ENCODE assay signal across 1 cellular context in the genomic region with DNA sequence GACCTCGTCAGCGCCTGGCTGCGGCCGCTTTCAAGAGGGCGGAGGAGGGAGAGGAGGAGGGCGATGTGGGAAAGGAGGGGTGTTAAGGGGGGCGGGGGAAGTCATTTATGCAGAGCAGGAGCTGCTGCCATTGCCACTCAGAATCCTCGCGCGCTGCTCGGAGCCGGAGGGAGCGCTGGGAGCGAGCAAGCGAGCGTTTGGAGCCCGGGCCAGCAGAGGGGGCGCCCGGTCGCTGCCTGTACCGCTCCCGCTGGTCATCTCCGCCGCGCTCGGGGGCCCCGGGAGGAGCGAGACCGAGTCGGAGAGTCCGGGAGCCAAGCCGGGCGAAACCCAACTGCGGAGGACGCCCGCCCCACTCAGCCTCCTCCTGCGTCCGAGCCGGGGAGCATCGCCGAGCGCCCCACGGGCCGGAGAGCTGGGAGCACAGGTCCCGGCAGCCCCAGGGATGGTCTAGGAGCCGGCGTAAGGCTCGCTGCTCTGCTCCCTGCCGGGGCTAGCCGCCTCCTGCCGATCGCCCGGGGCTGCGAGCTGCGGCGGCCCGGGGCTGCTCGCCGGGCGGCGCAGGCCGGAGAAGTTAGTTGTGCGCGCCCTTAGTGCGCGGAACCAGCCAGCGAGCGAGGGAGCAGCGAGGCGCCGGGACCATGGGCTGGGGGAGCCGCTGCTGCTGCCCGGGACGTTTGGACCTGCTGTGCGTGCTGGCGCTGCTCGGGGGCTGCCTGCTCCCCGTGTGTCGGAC.
TF ChIP-seq lines count a peak whose summit lies in the region.

A gene (plus strand): TSS at position 133 of the 736 bp plus-strand sequence. CDS start 509 bp downstream, at position 642.

TF ChIP-seq in WTC11, 78 proteins besides CTCF, POLR2A, EP300 and RAD21 (continued from another document):
- TF ChIP-seq, protein P1, sequence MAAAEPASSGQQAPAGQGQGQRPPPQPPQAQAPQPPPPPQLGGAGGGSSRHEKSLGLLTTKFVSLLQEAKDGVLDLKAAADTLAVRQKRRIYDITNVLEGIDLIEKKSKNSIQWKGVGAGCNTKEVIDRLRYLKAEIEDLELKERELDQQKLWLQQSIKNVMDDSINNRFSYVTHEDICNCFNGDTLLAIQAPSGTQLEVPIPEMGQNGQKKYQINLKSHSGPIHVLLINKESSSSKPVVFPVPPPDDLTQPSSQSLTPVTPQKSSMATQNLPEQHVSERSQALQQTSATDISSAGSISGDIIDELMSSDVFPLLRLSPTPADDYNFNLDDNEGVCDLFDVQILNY (CRISPR knock-in tag; IDR thresholded peaks at IDR 0.05) = peak; percentile 24; the same call in 1 of the 2 replicates
- TF ChIP-seq, protein P2, sequence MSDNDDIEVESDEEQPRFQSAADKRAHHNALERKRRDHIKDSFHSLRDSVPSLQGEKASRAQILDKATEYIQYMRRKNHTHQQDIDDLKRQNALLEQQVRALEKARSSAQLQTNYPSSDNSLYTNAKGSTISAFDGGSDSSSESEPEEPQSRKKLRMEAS (CRISPR knock-in tag; IDR thresholded peaks at IDR 0.05) = 0 out of 2 replicates have a peak, but pooled peaks have one; percentile 32
- TF ChIP-seq ZNF416 (CRISPR knock-in tag; IDR thresholded peaks at IDR 0.05) (no peak), ESRRA (CRISPR knock-in tag; IDR thresholded peaks at IDR 0.05; ENCODE audit: borderline replicate concordance) (peak; percentile 44; the same call in 1 of the 2 replicates), CREM (CRISPR knock-in tag; IDR thresholded peaks at IDR 0.05) (0 out of 2 replicates have a peak, but pooled peaks have one; percentile 61), CBFB (CRISPR knock-in tag; IDR thresholded peaks at IDR 0.05; ENCODE audit: low read depth) (no peak; the same call in 1 of the 2 replicates), FOXK1 (CRISPR knock-in tag; IDR thresholded peaks at IDR 0.05) (0 out of 2 replicates have a peak, but pooled peaks have one; percentile 12), TEAD1 (CRISPR knock-in tag; IDR thresholded peaks at IDR 0.05) (peak; percentile 85), FOXP1 (CRISPR knock-in tag; IDR thresholded peaks at IDR 0.05; ENCODE audit: borderline replicate concordance) (peak; percentile 56; the same call in 1 of the 2 replicates), EMX1 (CRISPR knock-in tag; IDR thresholded peaks at IDR 0.05) (no peak), ZNF263 (CRISPR knock-in tag; IDR thresholded peaks at IDR 0.05; ENCODE audit: low read depth) (peak; percentile 97), TP53 (CRISPR knock-in tag; IDR thresholded peaks at IDR 0.05) (0 out of 2 replicates have a peak, but pooled peaks have one; percentile 40), SP1 (CRISPR knock-in tag; conservative IDR thresholded peaks at IDR 0.05) (peak; percentile 71; the same call in 1 of the 2 replicates)
- TF ChIP-seq, protein P3, sequence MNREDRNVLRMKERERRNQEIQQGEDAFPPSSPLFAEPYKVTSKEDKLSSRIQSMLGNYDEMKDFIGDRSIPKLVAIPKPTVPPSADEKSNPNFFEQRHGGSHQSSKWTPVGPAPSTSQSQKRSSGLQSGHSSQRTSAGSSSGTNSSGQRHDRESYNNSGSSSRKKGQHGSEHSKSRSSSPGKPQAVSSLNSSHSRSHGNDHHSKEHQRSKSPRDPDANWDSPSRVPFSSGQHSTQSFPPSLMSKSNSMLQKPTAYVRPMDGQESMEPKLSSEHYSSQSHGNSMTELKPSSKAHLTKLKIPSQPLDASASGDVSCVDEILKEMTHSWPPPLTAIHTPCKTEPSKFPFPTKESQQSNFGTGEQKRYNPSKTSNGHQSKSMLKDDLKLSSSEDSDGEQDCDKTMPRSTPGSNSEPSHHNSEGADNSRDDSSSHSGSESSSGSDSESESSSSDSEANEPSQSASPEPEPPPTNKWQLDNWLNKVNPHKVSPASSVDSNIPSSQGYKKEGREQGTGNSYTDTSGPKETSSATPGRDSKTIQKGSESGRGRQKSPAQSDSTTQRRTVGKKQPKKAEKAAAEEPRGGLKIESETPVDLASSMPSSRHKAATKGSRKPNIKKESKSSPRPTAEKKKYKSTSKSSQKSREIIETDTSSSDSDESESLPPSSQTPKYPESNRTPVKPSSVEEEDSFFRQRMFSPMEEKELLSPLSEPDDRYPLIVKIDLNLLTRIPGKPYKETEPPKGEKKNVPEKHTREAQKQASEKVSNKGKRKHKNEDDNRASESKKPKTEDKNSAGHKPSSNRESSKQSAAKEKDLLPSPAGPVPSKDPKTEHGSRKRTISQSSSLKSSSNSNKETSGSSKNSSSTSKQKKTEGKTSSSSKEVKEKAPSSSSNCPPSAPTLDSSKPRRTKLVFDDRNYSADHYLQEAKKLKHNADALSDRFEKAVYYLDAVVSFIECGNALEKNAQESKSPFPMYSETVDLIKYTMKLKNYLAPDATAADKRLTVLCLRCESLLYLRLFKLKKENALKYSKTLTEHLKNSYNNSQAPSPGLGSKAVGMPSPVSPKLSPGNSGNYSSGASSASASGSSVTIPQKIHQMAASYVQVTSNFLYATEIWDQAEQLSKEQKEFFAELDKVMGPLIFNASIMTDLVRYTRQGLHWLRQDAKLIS (CRISPR knock-in tag; IDR thresholded peaks at IDR 0.05; ENCODE audit: borderline replicate concordance) = peak; percentile 49; the same call in 1 of the 2 replicates
- TF ChIP-seq, protein P4, sequence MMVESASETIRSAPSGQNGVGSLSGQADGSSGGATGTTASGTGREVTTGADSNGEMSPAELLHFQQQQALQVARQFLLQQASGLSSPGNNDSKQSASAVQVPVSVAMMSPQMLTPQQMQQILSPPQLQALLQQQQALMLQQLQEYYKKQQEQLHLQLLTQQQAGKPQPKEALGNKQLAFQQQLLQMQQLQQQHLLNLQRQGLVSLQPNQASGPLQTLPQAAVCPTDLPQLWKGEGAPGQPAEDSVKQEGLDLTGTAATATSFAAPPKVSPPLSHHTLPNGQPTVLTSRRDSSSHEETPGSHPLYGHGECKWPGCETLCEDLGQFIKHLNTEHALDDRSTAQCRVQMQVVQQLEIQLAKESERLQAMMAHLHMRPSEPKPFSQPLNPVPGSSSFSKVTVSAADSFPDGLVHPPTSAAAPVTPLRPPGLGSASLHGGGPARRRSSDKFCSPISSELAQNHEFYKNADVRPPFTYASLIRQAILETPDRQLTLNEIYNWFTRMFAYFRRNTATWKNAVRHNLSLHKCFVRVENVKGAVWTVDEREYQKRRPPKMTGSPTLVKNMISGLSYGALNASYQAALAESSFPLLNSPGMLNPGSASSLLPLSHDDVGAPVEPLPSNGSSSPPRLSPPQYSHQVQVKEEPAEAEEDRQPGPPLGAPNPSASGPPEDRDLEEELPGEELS (CRISPR knock-in tag; IDR thresholded peaks at IDR 0.05) = peak; percentile 29; the same call in 1 of the 2 replicates
TF ChIP-seq in WTC11: peak in this region for 16.
